In genomic region chr9:130701059-130702022, GRCh38 we compare ENCODE assay signal across 1 cellular context.
TF ChIP-seq lines count a peak whose summit lies in the region.

No MANE protein-coding gene starts in this region.

TF ChIP-seq in GM23338, 12 proteins besides CTCF, POLR2A, EP300 and RAD21 (continued from another document):
- TF ChIP-seq, protein P1, sequence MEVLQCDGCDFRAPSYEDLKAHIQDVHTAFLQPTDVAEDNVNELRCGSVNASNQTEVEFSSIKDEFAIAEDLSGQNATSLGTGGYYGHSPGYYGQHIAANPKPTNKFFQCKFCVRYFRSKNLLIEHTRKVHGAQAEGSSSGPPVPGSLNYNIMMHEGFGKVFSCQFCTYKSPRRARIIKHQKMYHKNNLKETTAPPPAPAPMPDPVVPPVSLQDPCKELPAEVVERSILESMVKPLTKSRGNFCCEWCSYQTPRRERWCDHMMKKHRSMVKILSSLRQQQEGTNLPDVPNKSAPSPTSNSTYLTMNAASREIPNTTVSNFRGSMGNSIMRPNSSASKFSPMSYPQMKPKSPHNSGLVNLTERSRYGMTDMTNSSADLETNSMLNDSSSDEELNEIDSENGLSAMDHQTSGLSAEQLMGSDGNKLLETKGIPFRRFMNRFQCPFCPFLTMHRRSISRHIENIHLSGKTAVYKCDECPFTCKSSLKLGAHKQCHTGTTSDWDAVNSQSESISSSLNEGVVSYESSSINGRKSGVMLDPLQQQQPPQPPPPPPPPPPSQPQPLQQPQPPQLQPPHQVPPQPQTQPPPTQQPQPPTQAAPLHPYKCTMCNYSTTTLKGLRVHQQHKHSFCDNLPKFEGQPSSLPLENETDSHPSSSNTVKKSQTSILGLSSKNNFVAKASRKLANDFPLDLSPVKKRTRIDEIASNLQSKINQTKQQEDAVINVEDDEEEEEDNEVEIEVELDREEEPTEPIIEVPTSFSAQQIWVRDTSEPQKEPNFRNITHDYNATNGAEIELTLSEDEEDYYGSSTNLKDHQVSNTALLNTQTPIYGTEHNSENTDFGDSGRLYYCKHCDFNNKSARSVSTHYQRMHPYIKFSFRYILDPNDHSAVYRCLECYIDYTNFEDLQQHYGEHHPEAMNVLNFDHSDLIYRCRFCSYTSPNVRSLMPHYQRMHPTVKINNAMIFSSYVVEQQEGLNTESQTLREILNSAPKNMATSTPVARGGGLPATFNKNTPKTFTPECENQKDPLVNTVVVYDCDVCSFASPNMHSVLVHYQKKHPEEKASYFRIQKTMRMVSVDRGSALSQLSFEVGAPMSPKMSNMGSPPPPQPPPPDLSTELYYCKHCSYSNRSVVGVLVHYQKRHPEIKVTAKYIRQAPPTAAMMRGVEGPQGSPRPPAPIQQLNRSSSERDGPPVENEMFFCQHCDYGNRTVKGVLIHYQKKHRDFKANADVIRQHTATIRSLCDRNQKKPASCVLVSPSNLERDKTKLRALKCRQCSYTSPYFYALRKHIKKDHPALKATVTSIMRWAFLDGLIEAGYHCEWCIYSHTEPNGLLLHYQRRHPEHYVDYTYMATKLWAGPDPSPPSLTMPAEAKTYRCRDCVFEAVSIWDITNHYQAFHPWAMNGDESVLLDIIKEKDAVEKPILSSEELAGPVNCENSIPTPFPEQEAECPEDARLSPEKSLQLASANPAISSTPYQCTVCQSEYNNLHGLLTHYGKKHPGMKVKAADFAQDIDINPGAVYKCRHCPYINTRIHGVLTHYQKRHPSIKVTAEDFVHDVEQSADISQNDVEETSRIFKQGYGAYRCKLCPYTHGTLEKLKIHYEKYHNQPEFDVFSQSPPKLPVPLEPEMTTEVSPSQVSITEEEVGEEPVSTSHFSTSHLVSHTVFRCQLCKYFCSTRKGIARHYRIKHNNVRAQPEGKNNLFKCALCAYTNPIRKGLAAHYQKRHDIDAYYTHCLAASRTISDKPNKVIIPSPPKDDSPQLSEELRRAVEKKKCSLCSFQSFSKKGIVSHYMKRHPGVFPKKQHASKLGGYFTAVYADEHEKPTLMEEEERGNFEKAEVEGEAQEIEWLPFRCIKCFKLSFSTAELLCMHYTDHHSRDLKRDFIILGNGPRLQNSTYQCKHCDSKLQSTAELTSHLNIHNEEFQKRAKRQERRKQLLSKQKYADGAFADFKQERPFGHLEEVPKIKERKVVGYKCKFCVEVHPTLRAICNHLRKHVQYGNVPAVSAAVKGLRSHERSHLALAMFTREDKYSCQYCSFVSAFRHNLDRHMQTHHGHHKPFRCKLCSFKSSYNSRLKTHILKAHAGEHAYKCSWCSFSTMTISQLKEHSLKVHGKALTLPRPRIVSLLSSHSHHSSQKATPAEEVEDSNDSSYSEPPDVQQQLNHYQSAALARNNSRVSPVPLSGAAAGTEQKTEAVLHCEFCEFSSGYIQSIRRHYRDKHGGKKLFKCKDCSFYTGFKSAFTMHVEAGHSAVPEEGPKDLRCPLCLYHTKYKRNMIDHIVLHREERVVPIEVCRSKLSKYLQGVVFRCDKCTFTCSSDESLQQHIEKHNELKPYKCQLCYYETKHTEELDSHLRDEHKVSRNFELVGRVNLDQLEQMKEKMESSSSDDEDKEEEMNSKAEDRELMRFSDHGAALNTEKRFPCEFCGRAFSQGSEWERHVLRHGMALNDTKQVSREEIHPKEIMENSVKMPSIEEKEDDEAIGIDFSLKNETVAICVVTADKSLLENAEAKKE (CRISPR knock-in tag; IDR thresholded peaks at IDR 0.05) = no peak
- TF ChIP-seq NANOG (IDR thresholded peaks at IDR 0.05; ENCODE audit: borderline replicate concordance) = no peak
